Comparison of ENCODE assay signal across 8 cellular contexts in the genomic region with DNA sequence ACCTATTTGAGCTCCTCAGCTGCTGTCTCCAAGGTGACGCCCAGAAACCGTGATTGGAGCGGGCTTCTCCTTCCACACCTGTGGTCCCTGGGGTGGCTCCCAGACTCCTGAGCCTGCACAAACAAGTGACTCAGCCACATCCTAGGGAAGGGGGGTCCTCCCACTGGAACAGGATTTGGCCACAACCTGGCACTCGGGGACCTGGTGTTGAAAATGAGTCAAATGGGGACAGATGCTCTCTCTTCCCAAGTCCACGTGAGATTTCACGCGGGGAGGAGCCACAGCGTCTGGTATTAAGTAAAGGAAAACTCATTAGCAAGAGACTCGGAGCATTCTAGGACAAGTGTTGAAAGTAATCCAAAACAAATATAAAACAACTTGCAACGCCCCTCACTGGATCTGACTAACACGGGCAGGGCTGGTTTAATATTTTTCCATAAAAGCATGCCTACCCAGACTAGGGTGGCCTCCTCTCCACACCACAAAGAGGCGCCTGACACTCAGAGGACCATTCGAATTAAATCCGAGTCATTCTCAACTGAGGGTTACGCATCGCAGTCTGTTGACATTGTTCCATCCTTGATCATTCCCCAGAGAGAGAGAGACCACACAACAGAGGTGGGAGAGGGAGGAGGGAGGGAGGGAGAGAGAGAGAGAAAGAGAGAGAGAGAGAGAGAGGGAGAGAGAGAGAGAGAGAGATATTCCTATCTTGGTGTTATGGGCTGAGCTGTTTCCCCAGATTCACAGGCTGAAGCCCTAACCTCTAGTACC.
DNase-seq lines count a peak whose midpoint lies in the region; ATAC-seq and TF ChIP-seq lines count a peak whose summit lies in the region.

No MANE protein-coding gene starts in this region.

- H3K9me3 ChIP-seq in esophagus muscularis mucosa (no peaks in the 10 kb centered on the region), prostate gland (no peaks in the 10 kb centered on the region)

- TF ChIP-seq POLR2A in esophagus muscularis mucosa (IDR thresholded peaks at IDR 0.05; ENCODE audit: low read depth) = no peak
- no peak for TF ChIP-seq POLR2A in prostate gland (IDR thresholded peaks at IDR 0.05)

- H3K27ac ChIP-seq in esophagus muscularis mucosa (replicated peaks in 1 of 4) (peak overlapping the region; percentile 68 to 79 (median 76)), prostate gland (peak overlapping the region; percentile 56 to 63)

- no peaks in the 10 kb centered on the region for H3K27me3 ChIP-seq in esophagus muscularis mucosa
- H3K27me3 ChIP-seq in prostate gland (replicated peaks; ENCODE audit: insufficient read depth) = no peaks in the 10 kb centered on the region

- peaks cover 63 to 84% (median 83%) of the 10 kb centered on the region in 4 donors for H3K4me1 ChIP-seq in esophagus muscularis mucosa
- H3K4me1 ChIP-seq in prostate gland (replicated peaks) = peaks cover 2% of the 10 kb centered on the region

- DNase-seq in DMS153 (lab: John Stamatoyannopoulos, UW) (peak; percentile 35), NCI-H2171 treated with DMSO at 0.1 percent for 48 hours (lab: John Stamatoyannopoulos, UW) (peak; percentile 96), esophagus muscularis mucosa (ENCODE audit: extremely low spot score) (no peak), prostate gland (ENCODE audit: low spot score) (peak; percentile 67), SW480 (ENCODE audit: low spot score) (no peak)
- no peak for DNase-seq in activated T-cell treated with anti-CD3 and anti-CD28 coated beads, Interleukin-2, amount 50 U/mL, for 1 hour
- no peak for DNase-seq in activated CD4-positive, alpha-beta T cell treated with anti-CD3 and anti-CD28 coated beads, Interleukin-2, amount 50 U/mL, for 4 hours

- H3K36me3 ChIP-seq in esophagus muscularis mucosa (no peaks in the 10 kb centered on the region), prostate gland (no peaks in the 10 kb centered on the region)

- no peak for TF ChIP-seq EP300 in esophagus muscularis mucosa (IDR thresholded peaks at IDR 0.05)

- peak; percentile 5 to 8 (median 6) for TF ChIP-seq CTCF in esophagus muscularis mucosa (IDR thresholded peaks at IDR 0.05)
- peak in 1 of 4 experiments; percentile 24 for TF ChIP-seq CTCF in prostate gland (IDR thresholded peaks at IDR 0.05)

- WGBS in esophagus muscularis mucosa = 41% methylated on average over 13 of the region's 16 CpGs
- WGBS in prostate gland = 16% methylated on average over 16 of the region's 16 CpGs

- intact Hi-C loops in esophagus muscularis mucosa (cut with DNase I) = loop anchor here (5.0 kb wide), 1 partner anchor 74 kb away; a partner anchor contains a TSS
- intact Hi-C loops in prostate gland (cut with DNase I) = no loop called here

- H3K4me3 ChIP-seq in esophagus muscularis mucosa (no peak overlapping the region), prostate gland (no peak overlapping the region)

- ATAC-seq in GM18502 (IDR thresholded peaks at IDR 0.05; ENCODE audit: poor library complexity, unreplicated experiment) = no peak

Comparison
In these comparisons a context has a peak if more than half of its experiments do, and no peak if none do; other contexts are left out.
1. DNase-seq: peak in DMS153 (single experiment), NCI-H2171 treated with DMSO at 0.1 percent for 48 hours (single experiment) and prostate gland (single experiment); none in esophagus muscularis mucosa (single experiment), activated T-cell treated with anti-CD3 and anti-CD28 coated beads, Interleukin-2, amount 50 U/mL, for 1 hour (single experiment), SW480 (single experiment) and activated CD4-positive, alpha-beta T cell treated with anti-CD3 and anti-CD28 coated beads, Interleukin-2, amount 50 U/mL, for 4 hours (0 of 2).